ENCODE assay signal across 24 cellular contexts in the genomic region with DNA sequence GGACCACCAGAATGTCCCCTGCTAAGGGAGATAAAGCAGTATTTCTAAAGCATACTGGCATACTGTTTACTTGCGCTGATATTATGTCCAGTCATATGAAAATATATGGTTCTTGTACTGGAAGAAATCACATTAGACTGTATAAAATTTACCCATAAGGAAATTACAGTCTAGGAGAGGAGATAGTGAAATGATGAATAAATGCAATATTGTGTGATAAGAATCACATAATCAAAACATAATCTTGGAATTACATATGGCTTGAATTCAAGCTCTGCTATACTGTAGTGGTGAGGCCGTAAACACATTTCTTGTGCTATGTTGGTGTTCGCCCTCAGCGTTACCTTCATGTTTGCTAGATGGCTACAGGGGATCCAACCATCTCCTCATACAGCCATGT. TPM values are rescaled to one million over a fixed set of nuclear protein-coding genes. Genes with fewer than 3 reads are reported as not detected.
A peak's percentile ranks its signal among the peaks of the same experiment; 100 is the strongest.
DNase-seq lines count a peak whose midpoint lies in the region; ATAC-seq, FAIRE-seq and TF ChIP-seq lines count a peak whose summit lies in the region.
"Had no signal": no experiment of that assay in that cellular context is flagged by ENCODE, and none has a peak within 500 bp of the region (broad histone marks: within the 10 kb centered on the region; RNA-seq: fewer than 3 reads in every experiment).

No MANE protein-coding gene starts in this region.

- 94% methylated on average over 4 of the region's 4 CpGs for WGBS in A549 (ENCODE audit: missing lambda C conversion rate)
- WGBS in SK-N-SH (ENCODE audit: low lambda C conversion rate): 94% methylated on average over 4 of the region's 4 CpGs

- H3K9me3 ChIP-seq in A549: peaks cover 4% of the 10 kb centered on the region; the same call in 1 of the 3 replicates
- no peaks in the 10 kb centered on the region for H3K9me3 ChIP-seq in SK-N-SH
- H3K9me3 ChIP-seq in mucosa of descending colon: no peaks in the 10 kb centered on the region
- H3K9me3 ChIP-seq: Caco-2, HAP-1 had no signal

- H3K36me3 ChIP-seq in SK-N-SH (replicated peaks in 1 of 2; ENCODE audit: control insufficient read depth in 1 of 2, insufficient read depth in 2 of 2, low read length in 1 of 2) (no peaks in the 10 kb centered on the region), mucosa of descending colon (ENCODE audit: low read depth) (no peaks in the 10 kb centered on the region)
- H3K36me3 ChIP-seq: BLaER1, HAP-1 had no signal

- H4K20me1 ChIP-seq in SK-N-SH (ENCODE audit: insufficient read depth): no peaks in the 10 kb centered on the region
- H4K20me1 ChIP-seq: BLaER1 had no signal

- ATAC-seq in A549 (no peak), mucosa of descending colon (peak; percentile 31), GM18502 (IDR thresholded peaks at IDR 0.05; ENCODE audit: poor library complexity, unreplicated experiment) (no peak)
- no peak for ATAC-seq in activated T-cell treated with anti-CD3 and anti-CD28 coated beads, Interleukin-2, amount 50 U/mL, for 72 hours (replicated peaks in 1 of 2)
- ATAC-seq in stimulated activated effector memory CD8-positive, alpha-beta T cell treated with anti-CD3 and anti-CD28 coated beads, Interleukin-12 subunit alpha, Interleukin-12 subunit beta, amount 100 ng/mL, for 72 hours: no peak
- ATAC-seq: CD8-positive, alpha-beta T cell; GM12878 had no signal

- H3K4me3 ChIP-seq in A549 (no peak overlapping the region), SK-N-SH (ENCODE audit: low read depth in 2 of 2, low read length in 1 of 2) (no peak overlapping the region), mucosa of descending colon (no peak overlapping the region)
- H3K4me3 ChIP-seq: BLaER1, GM12878, HAP-1 had no signal

- no peaks in the 10 kb centered on the region for H3K36me3 Mint-ChIP-seq in Calu3 (ENCODE audit: insufficient read depth, unreplicated experiment)
- no peaks in the 10 kb centered on the region for H3K36me3 Mint-ChIP-seq in activated T-cell treated with anti-CD3 and anti-CD28 coated beads, Interleukin-2, amount 50 U/mL, for 72 hours (ENCODE audit: insufficient read depth in 2 of 2)
- no peaks in the 10 kb centered on the region for H3K36me3 Mint-ChIP-seq in stimulated activated effector memory CD8-positive, alpha-beta T cell treated with anti-CD3 and anti-CD28 coated beads, Interleukin-12 subunit alpha, Interleukin-12 subunit beta, amount 100 ng/mL, for 72 hours
- H3K36me3 Mint-ChIP-seq: CD4-positive, CD25-positive, alpha-beta regulatory T cell; CD8-positive, alpha-beta T cell had no signal

- TF ChIP-seq RAD21 in A549 (conservative IDR thresholded peaks at IDR 0.05 in 1 of 2, IDR thresholded peaks at IDR 0.05 in 1 of 2): no peak
- no peak for TF ChIP-seq RAD21 in SK-N-SH (IDR thresholded peaks at IDR 0.05; ENCODE audit: low read length)

- no peak overlapping the region for H3K4me3 Mint-ChIP-seq in Calu3 (ENCODE audit: low read depth, unreplicated experiment)
- no peak overlapping the region for H3K4me3 Mint-ChIP-seq in activated T-cell treated with anti-CD3 and anti-CD28 coated beads, Interleukin-2, amount 50 U/mL, for 72 hours
- no peak overlapping the region for H3K4me3 Mint-ChIP-seq in stimulated activated effector memory CD8-positive, alpha-beta T cell treated with anti-CD3 and anti-CD28 coated beads, Interleukin-12 subunit alpha, Interleukin-12 subunit beta, amount 100 ng/mL, for 72 hours
- H3K4me3 Mint-ChIP-seq: B cell; CD4-positive, CD25-positive, alpha-beta regulatory T cell; CD8-positive, alpha-beta T cell; HFFc6 had no signal

- BruUV-seq in Calu3 (replicated peaks; lab: Mats Ljungman, UMichigan): no TSS peak

- no peaks in the 10 kb centered on the region for H3F3A ChIP-seq in SK-N-SH (replicated peaks; ENCODE audit: insufficient read depth)

- TF ChIP-seq POLR2A in A549 (IDR thresholded peaks at IDR 0.05; ENCODE audit: low read length): no peak

- peaks cover 2% of the 10 kb centered on the region for H3K9me3 Mint-ChIP-seq in Calu3 (ENCODE audit: low read depth, unreplicated experiment)
- H3K9me3 Mint-ChIP-seq in activated T-cell treated with anti-CD3 and anti-CD28 coated beads, Interleukin-2, amount 50 U/mL, for 72 hours: no peaks in the 10 kb centered on the region
- H3K9me3 Mint-ChIP-seq in stimulated activated effector memory CD8-positive, alpha-beta T cell treated with anti-CD3 and anti-CD28 coated beads, Interleukin-12 subunit alpha, Interleukin-12 subunit beta, amount 100 ng/mL, for 72 hours: no peaks in the 10 kb centered on the region
- H3K9me3 Mint-ChIP-seq: CD8-positive, alpha-beta T cell; HFFc6 had no signal

- POLR2A ChIA-PET in A549 (lab: Yijun Ruan, JAX): no interaction called here
- POLR2A ChIA-PET in SK-N-SH (lab: Yijun Ruan, JAX): no interaction called here

- peaks cover 57% of the 10 kb centered on the region for H3K4me1 Mint-ChIP-seq in Calu3 (ENCODE audit: low read depth, unreplicated experiment)
- no peaks in the 10 kb centered on the region for H3K4me1 Mint-ChIP-seq in activated T-cell treated with anti-CD3 and anti-CD28 coated beads, Interleukin-2, amount 50 U/mL, for 72 hours (ENCODE audit: low read depth)
- no peaks in the 10 kb centered on the region for H3K4me1 Mint-ChIP-seq in stimulated activated effector memory CD8-positive, alpha-beta T cell treated with anti-CD3 and anti-CD28 coated beads, Interleukin-12 subunit alpha, Interleukin-12 subunit beta, amount 100 ng/mL, for 72 hours
- H3K4me1 Mint-ChIP-seq: B cell had no signal

- intact Hi-C loops in Calu3 (cut with micrococcal nuclease; ENCODE audit: unreplicated experiment) (no loop called here), mucosa of descending colon (cut with DNase I, micrococcal nuclease) (no loop called here)

- TF ChIP-seq EP300 in A549 (IDR thresholded peaks at IDR 0.05) (no peak), SK-N-SH (IDR thresholded peaks at IDR 0.05; ENCODE audit: borderline replicate concordance in 1 of 2, low read depth in 1 of 2, low read length in 1 of 2) (peak in 1 of 2 experiments; percentile 63; a peak in 1 of 4 replicates)

- CTCF ChIA-PET in A549 (lab: Yijun Ruan, JAX): interaction anchor here (1.0 kb wide), 1 partner anchor 108 kb away, joined by 3 read pairs; no protein-coding TSS in a partner anchor
- CTCF ChIA-PET in Calu3 (lab: Charles Lee): no interaction called here
- CTCF ChIA-PET in SK-N-SH (lab: Yijun Ruan, JAX): interaction anchor here (1.1 kb wide), 1 partner anchor 108 kb away, joined by 4 read pairs; no protein-coding TSS in a partner anchor

- no peak for DNase-seq in A549 (ENCODE audit: low read depth in 1 of 2, low spot score in 1 of 2)
- DNase-seq in Calu3: no peak
- DNase-seq in SK-N-SH: peak; percentile 27
- DNase-seq in mucosa of descending colon: no peak
- no peak for DNase-seq in activated T-cell treated with anti-CD3 and anti-CD28 coated beads, Interleukin-2, amount 50 U/mL, for 72 hours
- DNase-seq in stimulated activated effector memory CD8-positive, alpha-beta T cell treated with anti-CD3 and anti-CD28 coated beads, Interleukin-12 subunit alpha, Interleukin-12 subunit beta, amount 100 ng/mL, for 72 hours (ENCODE audit: low spot score in 2 of 2): no peak
- DNase-seq: Caco-2; CD4-positive, CD25-positive, alpha-beta regulatory T cell; CD8-positive, alpha-beta T cell; DMS 273 treated with DMSO at 0.1 percent for 48 hours; DMS79; EL; GDM1; GOT3; HFFc6 had no signal

- no peaks in the 10 kb centered on the region for H3K9me2 ChIP-seq in SK-N-SH

- no peak overlapping the region for H3K4me2 ChIP-seq in A549
- no peak overlapping the region for H3K4me2 ChIP-seq in SK-N-SH
- H3K4me2 ChIP-seq: BLaER1 had no signal

- peaks cover 8% of the 10 kb centered on the region; the same call in 2 of the 3 replicates for H3K4me1 ChIP-seq in A549
- peaks cover 0 to 2% of the 10 kb centered on the region in 2 experiments; a peak in 2 of 4 replicates for H3K4me1 ChIP-seq in SK-N-SH (ENCODE audit: control insufficient read depth in 1 of 2, insufficient read depth in 2 of 2, low read depth in 1 of 2, low read length in 1 of 2)
- no peaks in the 10 kb centered on the region for H3K4me1 ChIP-seq in mucosa of descending colon (ENCODE audit: low read depth)
- H3K4me1 ChIP-seq: BLaER1, HAP-1 had no signal

- H3K27me3 ChIP-seq in SK-N-SH (ENCODE audit: insufficient read depth): no peaks in the 10 kb centered on the region
- H3K27me3 ChIP-seq: BLaER1 had no signal

- H3K9ac ChIP-seq in SK-N-SH: no peak overlapping the region
- H3K9ac ChIP-seq: BLaER1 had no signal

- FAIRE-seq in A549 (lab: Jason Lieb, UNC): peak; percentile 32
- FAIRE-seq: D721Med, GM12878, GM18507, H54 had no signal

- H2AFZ ChIP-seq in SK-N-SH (ENCODE audit: low read depth): no peak overlapping the region

- H3K27ac Mint-ChIP-seq in Calu3 (ENCODE audit: unreplicated experiment): peak overlapping the region; percentile 71
- H3K27ac Mint-ChIP-seq in activated T-cell treated with anti-CD3 and anti-CD28 coated beads, Interleukin-2, amount 50 U/mL, for 72 hours: no peak overlapping the region
- no peak overlapping the region for H3K27ac Mint-ChIP-seq in stimulated activated effector memory CD8-positive, alpha-beta T cell treated with anti-CD3 and anti-CD28 coated beads, Interleukin-12 subunit alpha, Interleukin-12 subunit beta, amount 100 ng/mL, for 72 hours
- H3K27ac Mint-ChIP-seq: B cell; CD4-positive, CD25-positive, alpha-beta regulatory T cell; CD8-positive, alpha-beta T cell; HFFc6 had no signal

- TF ChIP-seq CTCF in A549 (IDR thresholded peaks at IDR 0.05) (no peak), Calu3 (IDR thresholded peaks at IDR 0.05; ENCODE audit: unreplicated experiment) (no peak), SK-N-SH (IDR thresholded peaks at IDR 0.05) (no peak), mucosa of descending colon (IDR thresholded peaks at IDR 0.05) (no peak)

- H3K79me2 ChIP-seq in SK-N-SH (ENCODE audit: insufficient read depth): no peaks in the 10 kb centered on the region

- H3K27ac ChIP-seq in A549 (no peak overlapping the region), SK-N-SH (ENCODE audit: low read depth in 2 of 2, low read length in 1 of 2) (no peak overlapping the region)
- H3K27ac ChIP-seq: BLaER1, C4-2B had no signal

- no peaks in the 10 kb centered on the region for H3K27me3 Mint-ChIP-seq in Calu3 (ENCODE audit: unreplicated experiment)
- H3K27me3 Mint-ChIP-seq in activated T-cell treated with anti-CD3 and anti-CD28 coated beads, Interleukin-2, amount 50 U/mL, for 72 hours (ENCODE audit: low read depth): no peaks in the 10 kb centered on the region
- H3K27me3 Mint-ChIP-seq: B cell had no signal

RNA-seq across cellular contexts. Expression of a gene that starts 20.7 kb away (rescaled TPM):
- 97.4 and 119 TPM in 2 replicates for polyA plus RNA-seq in A549 (2011; rRNA removed)
- polyA plus RNA-seq in A549 (2012; cell fraction: cytosol; rRNA removed): 21.5 and 26.8 TPM in 2 replicates
- polyA plus RNA-seq in A549 (2012; cell fraction: nucleus; rRNA removed): 20.0 and 20.1 TPM in 2 replicates
- polyA plus RNA-seq in A549 (2017; fragmentation: RNase III; extraction: RNeasy Plus Mini Kit Qiagen cat#74134 plus additional on column Dnase treatment): 47.0 to 57.8 TPM (median 48.5 TPM) in 3 replicates
- 103 and 115 TPM in 2 replicates for polyA minus RNA-seq in A549 (2011; rRNA and poly(A)+ RNA removed)
- 103 and 105 TPM in 2 replicates for total RNA-seq in Calu3 (2022)
- polyA plus RNA-seq in SK-N-SH (2012; rRNA removed): 48.3 and 58.9 TPM in 2 replicates
- polyA plus RNA-seq in SK-N-SH (2012; cell fraction: cytosol; rRNA removed): 54.7 and 67.3 TPM in 2 replicates
- polyA plus RNA-seq in SK-N-SH (2012; cell fraction: nucleus; rRNA removed): 24.2 and 33.6 TPM in 2 replicates
- 100 to 1,000 TPM in 1 of 3 donors, 10 to 100 TPM in 2; 39.0 to 134 (median 71.4) TPM for total RNA-seq in mucosa of descending colon
- 10 to 100 TPM; 37.7 to 45.9 TPM for total RNA-seq in activated T-cell treated with anti-CD3 and anti-CD28 coated beads, Interleukin-2, amount 50 U/mL, for 72 hours
